Comparison of ENCODE assay signal across 7 cellular contexts in genomic region chr2:16294791-16295190, GRCh38.
"Had no signal": no experiment of that assay in that cellular context is flagged by ENCODE, and none has a peak within 500 bp of the region (broad histone marks: within the 10 kb centered on the region; RNA-seq: fewer than 3 reads in every experiment).

No MANE protein-coding gene starts in this region.

- H3K27ac ChIP-seq: GM23248, HL-60 had no signal

- H3K4me3 Mint-ChIP-seq: H9 had no signal

- H3K4me3 ChIP-seq: GM23248, K562 had no signal

- DNase-seq: GM23248, H9, HCEC 1CT, IMR-90, KG1 had no signal

- ATAC-seq: K562 had no signal
